Comparison of ENCODE assay signal across 24 cellular contexts in genomic region chr16:30720086-30720485, GRCh38.
"Had no signal": no experiment of that assay in that cellular context is flagged by ENCODE, and none has a peak within 500 bp of the region (broad histone marks: within the 10 kb centered on the region; RNA-seq: fewer than 3 reads in every experiment).

No MANE protein-coding gene starts in this region.

- H3K4me1 ChIP-seq: neural progenitor cell, parathyroid adenoma, right atrium auricular region had no signal

- H3K27ac ChIP-seq: neural progenitor cell, parathyroid adenoma, right atrium auricular region, SK-N-MC, testis, VCaP had no signal

- H3K27ac Mint-ChIP-seq: activated CD4-positive, alpha-beta memory T cell treated with anti-CD3 and anti-CD28 coated beads for 36 hours; activated naive CD8-positive, alpha-beta T cell treated with anti-CD3 and anti-CD28 coated beads, Interleukin-2, amount 50 U/mL, for 24 hours; neural progenitor cell had no signal

- H3K9ac ChIP-seq: neural progenitor cell, parathyroid adenoma had no signal

- H3K4me2 ChIP-seq: neural progenitor cell had no signal

- ATAC-seq: activated CD4-positive, CD25-positive, alpha-beta regulatory T cell treated with anti-CD3 and anti-CD28 coated beads, Interleukin-2, amount 50 U/mL, for 24 hours; activated naive CD8-positive, alpha-beta T cell treated with anti-CD3 and anti-CD28 coated beads, Interleukin-2, amount 50 U/mL, for 24 hours; left ventricle myocardium superior; stimulated activated naive CD8-positive, alpha-beta T cell treated with anti-CD3 and anti-CD28 coated beads, Interleukin-15, Interleukin-2, amounts not matched to agents 100 U/mL and 50 U/mL, for 24 hours had no signal

- DNase-seq: activated CD4-positive, alpha-beta memory T cell treated with anti-CD3 and anti-CD28 coated beads for 36 hours; activated CD4-positive, alpha-beta T cell treated with anti-CD3 and anti-CD28 coated beads for 48 hours; activated effector memory CD4-positive, alpha-beta T cell treated with Interleukin-2 at 50 U/mL for 16 hours; activated naive CD4-positive, alpha-beta T cell treated with Interleukin-2 at 50 U/mL for 16 hours; activated naive CD8-positive, alpha-beta T cell treated with anti-CD3 and anti-CD28 coated beads, Interleukin-2, amount 50 U/mL, for 24 hours; activated T-cell treated with anti-CD3 and anti-CD28 coated beads, Interleukin-2, amount 50 U/mL, for 48 hours; amygdala; dermis blood vessel endothelial cell; effector CD4-positive, alpha-beta T cell; left ventricle myocardium superior; naive B cell; occipital lobe; stimulated activated CD4-positive, alpha-beta T cell treated with anti-CD3 and anti-CD28 coated beads, Interleukin-15, amount 100 ng/mL, for 24 hours; stimulated activated CD4-positive, alpha-beta T cell treated with anti-CD3 and anti-CD28 coated beads, Interleukin-2, amount 100 ng/mL, for 24 hours; stimulated activated naive CD8-positive, alpha-beta T cell treated with anti-CD3 and anti-CD28 coated beads, Interleukin-15, Interleukin-2, amounts not matched to agents 100 U/mL and 50 U/mL, for 24 hours; T-helper 9 cell; testis; transverse colon had no signal

- H3K27me3 Mint-ChIP-seq: activated CD4-positive, alpha-beta memory T cell treated with anti-CD3 and anti-CD28 coated beads for 36 hours; activated naive CD8-positive, alpha-beta T cell treated with anti-CD3 and anti-CD28 coated beads, Interleukin-2, amount 50 U/mL, for 24 hours; naive B cell had no signal

- H3K27me3 ChIP-seq: neural progenitor cell, right atrium auricular region, testis, transverse colon had no signal

- H3K4me3 Mint-ChIP-seq: activated CD4-positive, alpha-beta memory T cell treated with anti-CD3 and anti-CD28 coated beads for 36 hours; activated naive CD8-positive, alpha-beta T cell treated with anti-CD3 and anti-CD28 coated beads, Interleukin-2, amount 50 U/mL, for 24 hours; naive B cell; neural progenitor cell had no signal

- H3K4me1 Mint-ChIP-seq: neural progenitor cell had no signal

- H3K9me3 Mint-ChIP-seq: activated CD4-positive, alpha-beta memory T cell treated with anti-CD3 and anti-CD28 coated beads for 36 hours; activated naive CD8-positive, alpha-beta T cell treated with anti-CD3 and anti-CD28 coated beads, Interleukin-2, amount 50 U/mL, for 24 hours; neural progenitor cell had no signal

- H3K9me3 ChIP-seq: right atrium auricular region, testis, transverse colon had no signal

- H3K4me3 ChIP-seq: neural progenitor cell, right atrium auricular region, SK-N-MC, testis, transverse colon had no signal
